ENCODE assay signal across 9 cellular contexts in the genomic region with DNA sequence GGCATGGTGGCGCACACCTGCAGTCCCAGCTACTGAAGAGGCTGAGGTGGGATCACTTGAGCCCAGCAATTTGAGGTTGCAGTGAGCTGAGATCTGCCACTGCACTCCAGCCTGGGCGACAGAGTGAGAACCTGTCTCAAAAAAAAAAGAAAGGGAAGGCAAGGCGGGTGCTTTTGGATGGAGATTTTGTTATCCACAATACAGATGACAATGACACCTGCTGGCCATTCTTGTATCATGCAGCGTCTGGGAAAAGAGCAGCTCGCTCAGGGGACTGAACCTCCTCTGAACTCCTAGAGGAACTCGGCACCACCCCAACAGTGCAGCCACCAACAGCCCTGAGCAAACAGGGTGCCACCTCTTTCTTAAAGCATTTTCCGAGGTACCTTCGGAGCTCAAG. TPM values are rescaled to one million over a fixed set of nuclear protein-coding genes. Genes with fewer than 3 reads are reported as not detected.
DNase-seq lines count a peak whose midpoint lies in the region; ATAC-seq and TF ChIP-seq lines count a peak whose summit lies in the region.
"Had no signal": no experiment of that assay in that cellular context is flagged by ENCODE, and none has a peak within 500 bp of the region (broad histone marks: within the 10 kb centered on the region; RNA-seq: fewer than 3 reads in every experiment).

No MANE protein-coding gene starts in this region.

- H3K9me3 ChIP-seq in esophagus squamous epithelium (no peaks in the 10 kb centered on the region), parathyroid adenoma (ENCODE audit: control insufficient read depth, low read length) (no peaks in the 10 kb centered on the region)

- peaks cover 0 to 79% (median 6%) of the 10 kb centered on the region in 3 donors for H3K36me3 ChIP-seq in esophagus squamous epithelium
- no peaks in the 10 kb centered on the region for H3K36me3 ChIP-seq in parathyroid adenoma (ENCODE audit: control insufficient read depth, insufficient read depth, low read length)

- no TSS peak for BruUV-seq in Calu3 (replicated peaks; lab: Mats Ljungman, UMichigan)

- H3K27ac Mint-ChIP-seq in Calu3 (ENCODE audit: unreplicated experiment): no peak overlapping the region
- H3K27ac Mint-ChIP-seq: T-cell had no signal

- H3K27me3 Mint-ChIP-seq in Calu3 (ENCODE audit: unreplicated experiment): no peaks in the 10 kb centered on the region
- H3K27me3 Mint-ChIP-seq: T-cell had no signal

- H3K9ac ChIP-seq in parathyroid adenoma: no peak overlapping the region

- H3K4me1 Mint-ChIP-seq in Calu3 (ENCODE audit: low read depth, unreplicated experiment): no peaks in the 10 kb centered on the region
- H3K4me1 Mint-ChIP-seq: T-cell had no signal

- peaks cover 4% of the 10 kb centered on the region for H3K36me3 Mint-ChIP-seq in Calu3 (ENCODE audit: insufficient read depth, unreplicated experiment)

- no peak for ATAC-seq in GM19351 (IDR thresholded peaks at IDR 0.05; ENCODE audit: unreplicated experiment)
- ATAC-seq: T-cell had no signal

- intact Hi-C loops in Calu3 (cut with micrococcal nuclease; ENCODE audit: unreplicated experiment) (no loop called here), esophagus squamous epithelium (cut with DNase I) (no loop called here)

- no peak overlapping the region for H3K4me3 Mint-ChIP-seq in Calu3 (ENCODE audit: low read depth, unreplicated experiment)
- H3K4me3 Mint-ChIP-seq: T-cell had no signal

- H2AFZ ChIP-seq in parathyroid adenoma: no peak overlapping the region

- no peaks in the 10 kb centered on the region for H3K9me3 Mint-ChIP-seq in Calu3 (ENCODE audit: low read depth, unreplicated experiment)
- H3K9me3 Mint-ChIP-seq: T-cell had no signal

- no peaks in the 10 kb centered on the region for H3K4me1 ChIP-seq in esophagus squamous epithelium
- no peaks in the 10 kb centered on the region for H3K4me1 ChIP-seq in parathyroid adenoma

- peak; percentile 43 for TF ChIP-seq CTCF in Calu3 (IDR thresholded peaks at IDR 0.05; ENCODE audit: unreplicated experiment)
- peak; percentile 55 for TF ChIP-seq CTCF in HFF-Myc (IDR thresholded peaks at IDR 0.05; ENCODE audit: low read depth, low read length, missing control alignments)
- peak; percentile 41 to 64 (median 48) for TF ChIP-seq CTCF in esophagus squamous epithelium (IDR thresholded peaks at IDR 0.05)
- TF ChIP-seq CTCF in parathyroid adenoma (IDR thresholded peaks at IDR 0.05): peak; percentile 69

- no peaks in the 10 kb centered on the region for H3K27me3 ChIP-seq in esophagus squamous epithelium
- no peaks in the 10 kb centered on the region for H3K27me3 ChIP-seq in parathyroid adenoma (ENCODE audit: control insufficient read depth, insufficient read depth, low read length)

- no peak overlapping the region for H3K4me3 ChIP-seq in HFF-Myc (replicated peaks; ENCODE audit: low read depth, low read length)
- H3K4me3 ChIP-seq in esophagus squamous epithelium: no peak overlapping the region
- H3K4me3 ChIP-seq in parathyroid adenoma (ENCODE audit: low read depth, low read length): no peak overlapping the region

- no peak for TF ChIP-seq POLR2A in esophagus squamous epithelium (IDR thresholded peaks at IDR 0.05)

- H3K4me2 ChIP-seq in parathyroid adenoma (ENCODE audit: low read length): no peak overlapping the region

- H3K27ac ChIP-seq in esophagus squamous epithelium: no peak overlapping the region
- no peak overlapping the region for H3K27ac ChIP-seq in parathyroid adenoma

- CTCF ChIA-PET in Calu3 (lab: Charles Lee): interaction anchor here (0.7 to 1.4 kb wide), 5 partner anchors 11 to 338 kb away, joined by 3 to 7 read pairs (median 5); no protein-coding TSS in a partner anchor

- 57 to 70% methylated on average over 7 to 8 of the region's 8 CpGs for WGBS in esophagus squamous epithelium, 2 donors

- DNase-seq in Calu3: peak; percentile 28
- DNase-seq in HFF-Myc (ENCODE audit: extremely low read depth, low read depth): no peak
- peak; percentile 25 to 39 for DNase-seq in SW 1271 (lab: John Stamatoyannopoulos, UW)
- no peak for DNase-seq in esophagus squamous epithelium (lab: John Stamatoyannopoulos, UW)
- DNase-seq in cortex of kidney (lab: John Stamatoyannopoulos, UW): no peak
- DNase-seq in NK-92 (lab: John Stamatoyannopoulos, UW; ENCODE audit: unreplicated experiment): no peak

- H3K79me2 ChIP-seq in parathyroid adenoma: no peaks in the 10 kb centered on the region

RNA-seq across cellular contexts. Expression of a gene that starts 22.8 kb away (rescaled TPM):
- total RNA-seq in Calu3 (2022) (15.7 and 20.5 TPM in 2 replicates), esophagus squamous epithelium (1 to 10 TPM; 3.0 to 5.8 (median 3.2) TPM)

RNA-seq across cellular contexts. Expression of a gene that starts 23.1 kb away (rescaled TPM):
- total RNA-seq in Calu3 (2022) (38.4 and 40.4 TPM in 2 replicates), esophagus squamous epithelium (10 to 100 TPM; 25.5 to 60.5 (median 39.5) TPM)

RNA-seq across cellular contexts. Expression of a gene that starts 25.8 kb away (rescaled TPM):
- 5.7 and 5.8 TPM in 2 replicates for total RNA-seq in Calu3 (2022)
- 1 to 10 TPM in 3 of 4 donors, under 1 TPM in 1; 0.72 to 8.2 (median 4.0) TPM for total RNA-seq in esophagus squamous epithelium

Comparison
In these comparisons a context has a peak if more than half of its experiments do, and no peak if none do; other contexts are left out.
1. DNase-seq: peak in Calu3 (single experiment) and SW 1271 (2 of 2); none in HFF-Myc (single experiment), esophagus squamous epithelium (single experiment), cortex of kidney (single experiment) and NK-92 (single experiment).
2. Peak in every context shown above with its lines, with median percentiles within 50 percentile points of each other: CTCF ChIP-seq.